ENCODE assay signal across 9 cellular contexts in genomic region chr19:40623403-40624239, GRCh38. TPM values are rescaled to one million over a fixed set of nuclear protein-coding genes. Genes with fewer than 3 reads are reported as not detected.
A peak's percentile ranks its signal among the peaks of the same experiment; 100 is the strongest.
DNase-seq lines count a peak whose midpoint lies in the region; ATAC-seq and TF ChIP-seq lines count a peak whose summit lies in the region.
"Had no signal": no experiment of that assay in that cellular context is flagged by ENCODE, and none has a peak within 500 bp of the region (broad histone marks: within the 10 kb centered on the region; RNA-seq: fewer than 3 reads in every experiment).

No MANE protein-coding gene starts in this region.

- H2AFZ ChIP-seq in SK-N-SH (ENCODE audit: low read depth) (no peak overlapping the region), trophoblast cell (ENCODE audit: insufficient read depth, low read length, poor library complexity) (no peak overlapping the region)

- no peaks in the 10 kb centered on the region for H3K79me2 ChIP-seq in SK-N-SH (ENCODE audit: insufficient read depth)
- no peaks in the 10 kb centered on the region for H3K79me2 ChIP-seq in trophoblast cell (ENCODE audit: control insufficient read depth, insufficient read depth, low read length, poor library complexity)

- no peak overlapping the region for H3K23ac ChIP-seq in trophoblast cell (ENCODE audit: low read length)

- H4K20me1 ChIP-seq in SK-N-SH (ENCODE audit: insufficient read depth) = no peaks in the 10 kb centered on the region

- no peak overlapping the region for H3K14ac ChIP-seq in trophoblast cell (ENCODE audit: low read length)

- no peak overlapping the region for H4K8ac ChIP-seq in trophoblast cell (ENCODE audit: low read depth, low read length)

- WGBS in SK-N-SH (ENCODE audit: low lambda C conversion rate) = 85% methylated on average over 33 of the region's 41 CpGs
- WGBS in trophoblast cell (ENCODE audit: extremely low coverage, insufficient coverage, insufficient read length) = no CpG with 5 or more reads among the region's 41 CpGs
- WGBS in lower leg skin, 2 donors = 51 to 64% methylated on average over 40 to 41 of the region's 41 CpGs

- no peak for TF ChIP-seq POLR2A in lower leg skin (IDR thresholded peaks at IDR 0.05)

- H3K4me3 ChIP-seq in SK-N-SH (ENCODE audit: low read depth in 2 of 2, low read length in 1 of 2) = no peak overlapping the region
- H3K4me3 ChIP-seq in trophoblast cell (ENCODE audit: low read depth, low read length) = no peak overlapping the region
- no peak overlapping the region for H3K4me3 ChIP-seq in lower leg skin (ENCODE audit: low read depth, poor library complexity, severe bottlenecking)
- H3K4me3 ChIP-seq: coronary artery had no signal

- intact Hi-C loops in lower leg skin (cut with DNase I; ENCODE audit: low total_unique reads) = no loop called here

- no peak for ATAC-seq in SK-N-SH treated with all-trans-retinoic acid at 6 μM for 48 hours
- ATAC-seq in GM19395 (IDR thresholded peaks at IDR 0.05; ENCODE audit: unreplicated experiment) = no peak

- peak overlapping the region; percentile 53 for H4K91ac ChIP-seq in trophoblast cell (ENCODE audit: low read depth, low read length)

- TF ChIP-seq CTCF in SK-N-SH (IDR thresholded peaks at IDR 0.05) (no peak), lower leg skin (IDR thresholded peaks at IDR 0.05) (no peak)

- peaks cover 3% of the 10 kb centered on the region for H3F3A ChIP-seq in SK-N-SH (replicated peaks; ENCODE audit: insufficient read depth)

- H3K79me1 ChIP-seq in trophoblast cell (ENCODE audit: low read length) = peaks cover 15% of the 10 kb centered on the region

- H3K36me3 ChIP-seq in SK-N-SH (replicated peaks in 1 of 2; ENCODE audit: control insufficient read depth in 1 of 2, insufficient read depth in 2 of 2, low read length in 1 of 2) (no peaks in the 10 kb centered on the region), trophoblast cell (ENCODE audit: control insufficient read depth in 1 of 2, insufficient read depth in 2 of 2, low read length in 2 of 2) (peaks cover 52% of the 10 kb centered on the region in 2 experiments)

- H2BK120ac ChIP-seq in trophoblast cell (ENCODE audit: insufficient read depth, low read length, poor library complexity) = no peak overlapping the region

- no peak for TF ChIP-seq RAD21 in SK-N-SH (IDR thresholded peaks at IDR 0.05; ENCODE audit: low read length)

- H3K18ac ChIP-seq in trophoblast cell (ENCODE audit: low read length) = no peak overlapping the region

- H3K9ac ChIP-seq in SK-N-SH (no peak overlapping the region), trophoblast cell (ENCODE audit: low read length) (no peak overlapping the region)

- no peak for TF ChIP-seq EP300 in SK-N-SH (IDR thresholded peaks at IDR 0.05; ENCODE audit: borderline replicate concordance in 1 of 2, low read depth in 1 of 2, low read length in 1 of 2)

- H3K4me2 ChIP-seq in SK-N-SH (no peak overlapping the region), trophoblast cell (ENCODE audit: low read length) (peak overlapping the region; percentile 53)

- no peak overlapping the region for H2AK5ac ChIP-seq in trophoblast cell (ENCODE audit: low read length)

- H3K9me2 ChIP-seq in SK-N-SH = no peaks in the 10 kb centered on the region

- H3K9me3 ChIP-seq in SK-N-SH = no peaks in the 10 kb centered on the region
- peaks cover 1% of the 10 kb centered on the region for H3K9me3 ChIP-seq in trophoblast cell (ENCODE audit: insufficient read depth, low read depth, low read length)

- no peak overlapping the region for H2BK12ac ChIP-seq in trophoblast cell (ENCODE audit: low read length)

- no peak overlapping the region for H2BK5ac ChIP-seq in trophoblast cell (ENCODE audit: low read depth, low read length, poor library complexity)

- no peak overlapping the region for H3K4ac ChIP-seq in trophoblast cell (ENCODE audit: low read depth, low read length)

- no peak overlapping the region for H4K12ac ChIP-seq in trophoblast cell (ENCODE audit: low read depth, low read length)

- H3K4me1 ChIP-seq in SK-N-SH (ENCODE audit: control insufficient read depth in 1 of 2, insufficient read depth in 2 of 2, low read depth in 1 of 2, low read length in 1 of 2) = peaks cover 0 to 5% of the 10 kb centered on the region in 2 experiments; a peak in 1 of 4 replicates
- H3K4me1 ChIP-seq in trophoblast cell (ENCODE audit: control insufficient read depth in 1 of 2, insufficient read depth in 2 of 2, low read length in 2 of 2) = peaks cover 16 to 32% of the 10 kb centered on the region in 2 experiments

- no peak overlapping the region for H3K27ac ChIP-seq in SK-N-SH (ENCODE audit: low read depth in 2 of 2, low read length in 1 of 2)
- peak overlapping the region; percentile 92 for H3K27ac ChIP-seq in trophoblast cell (ENCODE audit: low read depth, low read length)

- POLR2A ChIA-PET in SK-N-SH (lab: Yijun Ruan, JAX) = no interaction called here

- CTCF ChIA-PET in SK-N-SH (lab: Yijun Ruan, JAX) = interaction anchor here (0.6 to 12.8 kb wide), 2 partner anchors 9 to 100 kb away, joined by 4 to 155 read pairs; no protein-coding TSS in a partner anchor

- peak; percentile 30 for DNase-seq in SK-N-SH
- peak; percentile 92 for DNase-seq in NCI-H69 (lab: John Stamatoyannopoulos, UW)
- peak; percentile 13 for DNase-seq in epidermal melanocyte (ENCODE audit: insufficient read length, low spot score)
- DNase-seq in trophoblast cell = peak; percentile 76 to 80
- DNase-seq in activated effector memory CD4-positive, alpha-beta T cell treated with Interleukin-2 at 50 U/mL for 16 hours = no peak
- no peak for DNase-seq in lower leg skin (ENCODE audit: low spot score in 2 of 2)

- H3K27me3 ChIP-seq in SK-N-SH (ENCODE audit: insufficient read depth) = no peaks in the 10 kb centered on the region
- H3K27me3 ChIP-seq in trophoblast cell (ENCODE audit: insufficient read depth, low read length) = no peaks in the 10 kb centered on the region

TF ChIP-seq in SK-N-SH, 30 proteins besides CTCF, POLR2A, EP300 and RAD21 (continues in another document):
- TF ChIP-seq POLR2AphosphoS5 (IDR thresholded peaks at IDR 0.05; ENCODE audit: low read depth, low read length) = no peak
- TF ChIP-seq CHD2 (IDR thresholded peaks at IDR 0.05; ENCODE audit: low read length, partially characterized antibody) = no peak
- TF ChIP-seq NRF1 (IDR thresholded peaks at IDR 0.05; ENCODE audit: low read depth, low read length) = no peak
- no peak for TF ChIP-seq TAF1 (IDR thresholded peaks at IDR 0.05; ENCODE audit: borderline replicate concordance, low read depth, low read length)
- TF ChIP-seq, protein P1, sequence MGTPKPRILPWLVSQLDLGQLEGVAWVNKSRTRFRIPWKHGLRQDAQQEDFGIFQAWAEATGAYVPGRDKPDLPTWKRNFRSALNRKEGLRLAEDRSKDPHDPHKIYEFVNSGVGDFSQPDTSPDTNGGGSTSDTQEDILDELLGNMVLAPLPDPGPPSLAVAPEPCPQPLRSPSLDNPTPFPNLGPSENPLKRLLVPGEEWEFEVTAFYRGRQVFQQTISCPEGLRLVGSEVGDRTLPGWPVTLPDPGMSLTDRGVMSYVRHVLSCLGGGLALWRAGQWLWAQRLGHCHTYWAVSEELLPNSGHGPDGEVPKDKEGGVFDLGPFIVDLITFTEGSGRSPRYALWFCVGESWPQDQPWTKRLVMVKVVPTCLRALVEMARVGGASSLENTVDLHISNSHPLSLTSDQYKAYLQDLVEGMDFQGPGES (IDR thresholded peaks at IDR 0.05; ENCODE audit: low read depth, low read length) = no peak
- no peak for TF ChIP-seq RCOR1 (IDR thresholded peaks at IDR 0.05; ENCODE audit: low read length)
- no peak for TF ChIP-seq TEAD4 (IDR thresholded peaks at IDR 0.05; ENCODE audit: borderline replicate concordance, insufficient read depth)
- no peak for TF ChIP-seq FOXJ3 (CRISPR knock-in tag; IDR thresholded peaks at IDR 0.05)
- TF ChIP-seq MXI1 (IDR thresholded peaks at IDR 0.05; ENCODE audit: low read depth, low read length) = no peak
- TF ChIP-seq MEF2A (IDR thresholded peaks at IDR 0.05; ENCODE audit: borderline replicate concordance, low read depth) = no peak
- TF ChIP-seq ELF1 (IDR thresholded peaks at IDR 0.05) = no peak

TF ChIP-seq in SK-N-SH treated with all-trans-retinoic acid at 6 μM for 48 hours, 23 proteins besides CTCF, POLR2A, EP300 and RAD21 (continues in another document):
- TF ChIP-seq, protein P2, sequence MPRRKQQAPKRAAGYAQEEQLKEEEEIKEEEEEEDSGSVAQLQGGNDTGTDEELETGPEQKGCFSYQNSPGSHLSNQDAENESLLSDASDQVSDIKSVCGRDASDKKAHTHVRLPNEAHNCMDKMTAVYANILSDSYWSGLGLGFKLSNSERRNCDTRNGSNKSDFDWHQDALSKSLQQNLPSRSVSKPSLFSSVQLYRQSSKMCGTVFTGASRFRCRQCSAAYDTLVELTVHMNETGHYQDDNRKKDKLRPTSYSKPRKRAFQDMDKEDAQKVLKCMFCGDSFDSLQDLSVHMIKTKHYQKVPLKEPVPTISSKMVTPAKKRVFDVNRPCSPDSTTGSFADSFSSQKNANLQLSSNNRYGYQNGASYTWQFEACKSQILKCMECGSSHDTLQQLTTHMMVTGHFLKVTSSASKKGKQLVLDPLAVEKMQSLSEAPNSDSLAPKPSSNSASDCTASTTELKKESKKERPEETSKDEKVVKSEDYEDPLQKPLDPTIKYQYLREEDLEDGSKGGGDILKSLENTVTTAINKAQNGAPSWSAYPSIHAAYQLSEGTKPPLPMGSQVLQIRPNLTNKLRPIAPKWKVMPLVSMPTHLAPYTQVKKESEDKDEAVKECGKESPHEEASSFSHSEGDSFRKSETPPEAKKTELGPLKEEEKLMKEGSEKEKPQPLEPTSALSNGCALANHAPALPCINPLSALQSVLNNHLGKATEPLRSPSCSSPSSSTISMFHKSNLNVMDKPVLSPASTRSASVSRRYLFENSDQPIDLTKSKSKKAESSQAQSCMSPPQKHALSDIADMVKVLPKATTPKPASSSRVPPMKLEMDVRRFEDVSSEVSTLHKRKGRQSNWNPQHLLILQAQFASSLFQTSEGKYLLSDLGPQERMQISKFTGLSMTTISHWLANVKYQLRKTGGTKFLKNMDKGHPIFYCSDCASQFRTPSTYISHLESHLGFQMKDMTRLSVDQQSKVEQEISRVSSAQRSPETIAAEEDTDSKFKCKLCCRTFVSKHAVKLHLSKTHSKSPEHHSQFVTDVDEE (CRISPR knock-in tag; IDR thresholded peaks at IDR 0.05) = no peak
- no peak for TF ChIP-seq CSDC2 (CRISPR knock-in tag; IDR thresholded peaks at IDR 0.05)
- TF ChIP-seq ZC3H10 (CRISPR knock-in tag; IDR thresholded peaks at IDR 0.05) = no peak
- TF ChIP-seq ZFP3 (CRISPR knock-in tag; IDR thresholded peaks at IDR 0.05) = no peak

RNA-seq across cellular contexts. Expression of gene LTBP4, which starts 22.5 kb away (rescaled TPM):
- polyA plus RNA-seq in SK-N-SH (2012; rRNA removed) = 15.9 and 24.8 TPM in 2 replicates
- polyA plus RNA-seq in SK-N-SH (2012; cell fraction: cytosol; rRNA removed) = 6.8 and 12.4 TPM in 2 replicates
- polyA plus RNA-seq in SK-N-SH (2012; cell fraction: nucleus; rRNA removed) = 185 and 324 TPM in 2 replicates
- 93.8 and 98.4 TPM in 2 replicates for polyA plus RNA-seq in trophoblast cell (2013)
- total RNA-seq in lower leg skin = 100 to 1,000 TPM; 113 to 181 (median 144) TPM

RNA-seq across cellular contexts. Expression of gene SHKBP1, which starts 46.9 kb away (rescaled TPM):
- 49.1 and 62.7 TPM in 2 replicates for polyA plus RNA-seq in SK-N-SH (2012; rRNA removed)
- 18.1 and 37.6 TPM in 2 replicates for polyA plus RNA-seq in SK-N-SH (2012; cell fraction: cytosol; rRNA removed)
- polyA plus RNA-seq in SK-N-SH (2012; cell fraction: nucleus; rRNA removed) = 93.4 and 94.6 TPM in 2 replicates
- polyA plus RNA-seq in trophoblast cell (2013) = 86.0 and 94.0 TPM in 2 replicates
- total RNA-seq in lower leg skin = 10 to 100 TPM; 39.6 to 53.4 (median 43.0) TPM

Comparison
In these comparisons a context has a peak if more than half of its experiments do, and no peak if none do; other contexts are left out.
1. DNase-seq: peak in SK-N-SH (single experiment), NCI-H69 (single experiment), epidermal melanocyte (single experiment) and trophoblast cell (2 of 2); none in activated effector memory CD4-positive, alpha-beta T cell treated with Interleukin-2 at 50 U/mL for 16 hours (single experiment) and lower leg skin (0 of 2).